In genomic region chr10:118307237-118307636, GRCh38 we compare ENCODE assay signal across 19 cellular contexts.
"Had no signal": no experiment of that assay in that cellular context is flagged by ENCODE, and none has a peak within 500 bp of the region (broad histone marks: within the 10 kb centered on the region; RNA-seq: fewer than 3 reads in every experiment).

No MANE protein-coding gene starts in this region.

- H3K36me3 ChIP-seq: prostate gland had no signal

- H3K27me3 ChIP-seq: hepatocyte, transverse colon had no signal

- H3K27ac ChIP-seq: hepatocyte, prostate gland had no signal

- H3K4me1 ChIP-seq: prostate gland had no signal

- H3K9me3 ChIP-seq: prostate gland, transverse colon had no signal

- DNase-seq: activated B cell treated with CpG ODN at 0.5 μM for 24 hours; activated CD4-positive, alpha-beta memory T cell treated with anti-CD3 and anti-CD28 coated beads, Interleukin-2, amount 10 ng/mL, durations not matched to agents 7 days and 5 days; activated CD4-positive, alpha-beta T cell treated with anti-CD3 and anti-CD28 coated beads for 4 hours; activated CD8-positive, alpha-beta memory T cell treated with anti-CD3 and anti-CD28 coated beads, Interleukin-2, amount 10 ng/mL, durations not matched to agents 7 days and 5 days; amniotic stem cell; caudate nucleus; cortex of kidney; effector CD4-positive, alpha-beta T cell; islet precursor cell; left colon; mammary epithelial cell; naive B cell; right cardiac atrium; stimulated activated naive CD8-positive, alpha-beta T cell treated with anti-CD3 and anti-CD28 coated beads, Interleukin-15, Interleukin-2, amounts not matched to agents 100 U/mL and 50 U/mL, for 24 hours; T-helper 1 cell; T-helper 9 cell; transverse colon had no signal

- H3K4me3 ChIP-seq: hepatocyte, prostate gland, transverse colon had no signal
